Comparison of ENCODE assay signal across 1 cellular context in the genomic region with DNA sequence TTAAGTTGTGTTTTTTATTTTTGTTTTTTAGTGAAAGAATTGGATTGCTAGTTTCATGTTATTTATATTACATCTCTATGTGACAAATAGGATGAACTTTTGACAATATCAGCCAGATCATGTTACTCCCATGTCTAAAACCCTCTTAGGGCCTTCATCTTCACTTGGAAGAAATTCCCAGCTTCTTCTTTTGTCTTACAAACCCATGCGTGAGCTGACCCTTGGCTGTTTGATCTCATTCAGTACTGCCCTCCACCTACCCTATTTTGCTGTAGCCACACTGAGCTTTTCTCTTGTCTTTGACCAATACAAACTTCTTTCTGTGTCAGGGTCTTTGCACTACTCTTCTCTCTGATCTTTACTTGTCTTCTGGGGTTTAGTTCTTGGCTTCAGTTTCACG.
TF ChIP-seq lines count a peak whose summit lies in the region.

No MANE protein-coding gene starts in this region.

TF ChIP-seq in K562, 482 proteins besides CTCF, POLR2A, EP300 and RAD21 (continued from another document):
- no peak for TF ChIP-seq ATF4 (CRISPR knock-in tag; IDR thresholded peaks at IDR 0.05)
- TF ChIP-seq, protein P1, sequence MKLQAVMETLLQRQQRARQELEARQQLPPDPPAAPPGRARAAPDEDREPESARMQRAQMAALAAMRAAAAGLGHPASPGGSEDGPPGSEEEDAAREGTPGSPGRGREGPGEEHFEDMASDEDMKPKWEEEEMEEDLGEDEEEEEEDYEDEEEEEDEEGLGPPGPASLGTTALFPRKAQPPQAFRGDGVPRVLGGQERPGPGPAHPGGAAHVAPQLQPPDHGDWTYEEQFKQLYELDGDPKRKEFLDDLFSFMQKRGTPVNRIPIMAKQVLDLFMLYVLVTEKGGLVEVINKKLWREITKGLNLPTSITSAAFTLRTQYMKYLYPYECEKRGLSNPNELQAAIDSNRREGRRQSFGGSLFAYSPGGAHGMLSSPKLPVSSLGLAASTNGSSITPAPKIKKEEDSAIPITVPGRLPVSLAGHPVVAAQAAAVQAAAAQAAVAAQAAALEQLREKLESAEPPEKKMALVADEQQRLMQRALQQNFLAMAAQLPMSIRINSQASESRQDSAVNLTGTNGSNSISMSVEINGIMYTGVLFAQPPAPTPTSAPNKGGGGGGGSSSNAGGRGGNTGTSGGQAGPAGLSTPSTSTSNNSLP (IDR thresholded peaks at IDR 0.05; ENCODE audit: borderline replicate concordance, low read depth, low read length), result no peak
- no peak for TF ChIP-seq ZKSCAN3 (CRISPR knock-in tag; IDR thresholded peaks at IDR 0.05)
- no peak for TF ChIP-seq ZNF217 (CRISPR knock-in tag; IDR thresholded peaks at IDR 0.05)
- TF ChIP-seq ERF (CRISPR knock-in tag; IDR thresholded peaks at IDR 0.05), result no peak
- TF ChIP-seq CBFA2T2 (conservative IDR thresholded peaks at IDR 0.05), result no peak
- TF ChIP-seq NR3C1 (CRISPR knock-in tag; IDR thresholded peaks at IDR 0.05), result no peak
- TF ChIP-seq, protein P2, sequence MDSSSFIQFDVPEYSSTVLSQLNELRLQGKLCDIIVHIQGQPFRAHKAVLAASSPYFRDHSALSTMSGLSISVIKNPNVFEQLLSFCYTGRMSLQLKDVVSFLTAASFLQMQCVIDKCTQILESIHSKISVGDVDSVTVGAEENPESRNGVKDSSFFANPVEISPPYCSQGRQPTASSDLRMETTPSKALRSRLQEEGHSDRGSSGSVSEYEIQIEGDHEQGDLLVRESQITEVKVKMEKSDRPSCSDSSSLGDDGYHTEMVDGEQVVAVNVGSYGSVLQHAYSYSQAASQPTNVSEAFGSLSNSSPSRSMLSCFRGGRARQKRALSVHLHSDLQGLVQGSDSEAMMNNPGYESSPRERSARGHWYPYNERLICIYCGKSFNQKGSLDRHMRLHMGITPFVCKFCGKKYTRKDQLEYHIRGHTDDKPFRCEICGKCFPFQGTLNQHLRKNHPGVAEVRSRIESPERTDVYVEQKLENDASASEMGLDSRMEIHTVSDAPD (CRISPR knock-in tag; IDR thresholded peaks at IDR 0.05), result no peak
- no peak for TF ChIP-seq CBX5 (IDR thresholded peaks at IDR 0.05; ENCODE audit: borderline replicate concordance, low read depth)
- TF ChIP-seq ZNF778 (CRISPR knock-in tag; IDR thresholded peaks at IDR 0.05), result no peak
- no peak for TF ChIP-seq TCFL5 (CRISPR knock-in tag; conservative IDR thresholded peaks at IDR 0.05)
- TF ChIP-seq ZNF76 (CRISPR knock-in tag; IDR thresholded peaks at IDR 0.05; ENCODE audit: borderline replicate concordance), result no peak
- no peak for TF ChIP-seq HNRNPUL1 (IDR thresholded peaks at IDR 0.05; ENCODE audit: low read length)
- no peak for TF ChIP-seq ZBTB17 (CRISPR knock-in tag; IDR thresholded peaks at IDR 0.05)
- no peak for TF ChIP-seq HINFP (tag; conservative IDR thresholded peaks at IDR 0.05; ENCODE audit: low read depth)
- TF ChIP-seq PKNOX1 (IDR thresholded peaks at IDR 0.05), result no peak
- no peak for TF ChIP-seq MITF (IDR thresholded peaks at IDR 0.05)
- TF ChIP-seq ZNF324 (CRISPR knock-in tag; IDR thresholded peaks at IDR 0.05), result no peak
